In the genomic region with DNA sequence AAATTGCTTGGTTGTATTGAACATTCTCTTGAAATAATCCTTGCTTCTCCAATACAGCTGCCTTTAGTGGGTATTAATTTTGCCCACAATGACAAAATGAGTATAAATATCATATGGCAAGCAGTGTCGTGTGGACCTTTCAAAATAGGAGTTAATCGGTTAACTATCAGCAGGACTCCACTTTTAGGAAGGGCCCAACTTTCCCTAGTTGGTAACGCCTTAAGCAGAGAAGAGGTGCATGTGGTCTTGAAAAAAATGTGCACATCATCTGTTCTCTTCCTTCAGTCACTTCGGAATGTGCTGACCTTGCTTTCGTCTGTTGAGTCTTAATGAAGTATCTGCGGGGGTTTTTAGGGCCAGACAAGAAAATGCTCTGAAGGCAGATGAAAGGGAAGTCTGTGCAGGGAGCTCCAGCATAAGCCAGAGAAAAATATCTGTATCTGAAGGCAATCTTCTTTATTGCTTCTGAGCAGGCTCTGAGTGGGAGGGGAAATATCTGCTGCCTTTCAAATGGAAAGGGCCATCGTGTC, we compare ENCODE assay signal across 22 cellular contexts.
DNase-seq lines count a peak whose midpoint lies in the region; ATAC-seq, FAIRE-seq and TF ChIP-seq lines count a peak whose summit lies in the region.
"Had no signal": no experiment of that assay in that cellular context is flagged by ENCODE, and none has a peak within 500 bp of the region (broad histone marks: within the 10 kb centered on the region; RNA-seq: fewer than 3 reads in every experiment).

No MANE protein-coding gene starts in this region.

- H3K4me1 ChIP-seq in mesenchymal stem cell (ENCODE audit: control insufficient read depth, insufficient read depth, low read depth, low read length): peaks cover 8% of the 10 kb centered on the region
- H3K4me1 ChIP-seq in CD4-positive, alpha-beta memory T cell (ENCODE audit: insufficient read depth, low read length): no peaks in the 10 kb centered on the region
- H3K4me1 ChIP-seq: suprapubic skin had no signal

- no peak overlapping the region for H2BK5ac ChIP-seq in mesenchymal stem cell (ENCODE audit: low read depth, low read length, poor library complexity, severe bottlenecking)

- H3K18ac ChIP-seq in mesenchymal stem cell (ENCODE audit: low read depth in 1 of 2, low read length in 2 of 2): no peak overlapping the region

- no peak overlapping the region for H3K4me2 ChIP-seq in mesenchymal stem cell (ENCODE audit: low read length, poor library complexity, severe bottlenecking)
- H3K4me2 ChIP-seq: BLaER1 treated with 17β-estradiol and CSF1 and Interleukin-3, amounts not matched to agents 10 nM and 100 nM had no signal

- in situ Hi-C loops in brain microvascular endothelial cell (cut with HindIII; ENCODE audit: low pct_ligation_motif_present, low sequenced_read_pairs): no loop called here

- H3K4ac ChIP-seq in mesenchymal stem cell (ENCODE audit: low read depth in 1 of 2, low read length in 2 of 2): no peak overlapping the region

- H2BK120ac ChIP-seq in mesenchymal stem cell (ENCODE audit: low read depth, low read length): no peak overlapping the region

- H3K36me3 ChIP-seq in brain microvascular endothelial cell (replicated peaks): no peaks in the 10 kb centered on the region
- peaks cover 0 to 2% of the 10 kb centered on the region in 2 experiments for H3K36me3 ChIP-seq in mesenchymal stem cell (ENCODE audit: control insufficient read depth in 1 of 2, insufficient read depth in 2 of 2, low read depth in 1 of 2, low read length in 2 of 2)
- no peaks in the 10 kb centered on the region for H3K36me3 ChIP-seq in CD4-positive, alpha-beta memory T cell (ENCODE audit: insufficient read depth, low read length)
- H3K36me3 ChIP-seq: BLaER1 treated with 17β-estradiol and CSF1 and Interleukin-3, amounts not matched to agents 10 nM and 100 nM; suprapubic skin had no signal

- WGBS in mesenchymal stem cell: 25% methylated on average over 7 of the region's 7 CpGs

- H3K9me3 ChIP-seq in mesenchymal stem cell (ENCODE audit: control insufficient read depth, low read length): no peaks in the 10 kb centered on the region
- no peaks in the 10 kb centered on the region for H3K9me3 ChIP-seq in CD4-positive, alpha-beta memory T cell (ENCODE audit: control insufficient read depth in 1 of 2, low read length in 2 of 2)
- H3K9me3 ChIP-seq: suprapubic skin had no signal

- H3K79me1 ChIP-seq in mesenchymal stem cell (replicated peaks; ENCODE audit: low read length, poor library complexity, severe bottlenecking): no peaks in the 10 kb centered on the region

- no peak for FAIRE-seq in urothelium cell line (lab: Jason Lieb, UNC)
- FAIRE-seq: small intestine had no signal

- H3K9me3 Mint-ChIP-seq in activated CD8-positive, alpha-beta T cell treated with anti-CD3 and anti-CD28 coated beads for 36 hours: peaks cover 2% of the 10 kb centered on the region
- H3K9me3 Mint-ChIP-seq in activated CD8-positive, alpha-beta T cell treated with anti-CD3 and anti-CD28 coated beads, Interleukin-2, amount 10 ng/mL, durations not matched to agents 7 days and 5 days (ENCODE audit: insufficient read depth): no peaks in the 10 kb centered on the region
- H3K9me3 Mint-ChIP-seq in CD4-positive, alpha-beta memory T cell: peaks cover 0 to 2% (median 0%) of the 10 kb centered on the region in 8 donors

- no peak overlapping the region for H2BK12ac ChIP-seq in mesenchymal stem cell (ENCODE audit: low read length in 2 of 2)

- POLR2A ChIA-PET in activated CD8-positive, alpha-beta T cell treated with anti-CD3 and anti-CD28 coated beads for 36 hours (lab: Charles Lee): no interaction called here
- POLR2A ChIA-PET in activated CD8-positive, alpha-beta T cell treated with anti-CD3 and anti-CD28 coated beads, Interleukin-2, amount 10 ng/mL, durations not matched to agents 7 days and 5 days (lab: Charles Lee): no interaction called here
- POLR2A ChIA-PET in CD4-positive, alpha-beta memory T cell (lab: Charles Lee; ENCODE audit: partially characterized antibody): no interaction called here

- H3K27ac Mint-ChIP-seq in activated CD8-positive, alpha-beta T cell treated with anti-CD3 and anti-CD28 coated beads for 36 hours: peak overlapping the region; percentile 33
- H3K27ac Mint-ChIP-seq in activated CD8-positive, alpha-beta T cell treated with anti-CD3 and anti-CD28 coated beads, Interleukin-2, amount 10 ng/mL, durations not matched to agents 7 days and 5 days: no peak overlapping the region
- H3K27ac Mint-ChIP-seq in CD4-positive, alpha-beta memory T cell: peak overlapping the region in 2 of 7 donors; percentile 48 to 60

- CTCF ChIA-PET in activated CD8-positive, alpha-beta T cell treated with anti-CD3 and anti-CD28 coated beads for 36 hours (lab: Charles Lee): no interaction called here
- CTCF ChIA-PET in activated CD8-positive, alpha-beta T cell treated with anti-CD3 and anti-CD28 coated beads, Interleukin-2, amount 10 ng/mL, durations not matched to agents 7 days and 5 days (lab: Charles Lee): interaction anchor here (0.7 kb wide), 1 partner anchor 62 kb away, joined by 3 read pairs; no protein-coding TSS in a partner anchor
- CTCF ChIA-PET in CD4-positive, alpha-beta memory T cell (lab: Charles Lee; ENCODE audit: partially characterized antibody): no interaction called here

- no peak overlapping the region for H2AK5ac ChIP-seq in mesenchymal stem cell (ENCODE audit: low read length, severe bottlenecking)

- H3K4me1 Mint-ChIP-seq in activated CD8-positive, alpha-beta T cell treated with anti-CD3 and anti-CD28 coated beads for 36 hours (ENCODE audit: low read depth): peaks cover 17% of the 10 kb centered on the region
- H3K4me1 Mint-ChIP-seq in activated CD8-positive, alpha-beta T cell treated with anti-CD3 and anti-CD28 coated beads, Interleukin-2, amount 10 ng/mL, durations not matched to agents 7 days and 5 days (ENCODE audit: low read depth): peaks cover 9% of the 10 kb centered on the region
- peaks cover 0 to 4% (median 2%) of the 10 kb centered on the region in 4 donors for H3K4me1 Mint-ChIP-seq in CD4-positive, alpha-beta memory T cell

- H3K27me3 Mint-ChIP-seq in activated CD8-positive, alpha-beta T cell treated with anti-CD3 and anti-CD28 coated beads for 36 hours: no peaks in the 10 kb centered on the region
- H3K27me3 Mint-ChIP-seq in activated CD8-positive, alpha-beta T cell treated with anti-CD3 and anti-CD28 coated beads, Interleukin-2, amount 10 ng/mL, durations not matched to agents 7 days and 5 days (ENCODE audit: low read depth): no peaks in the 10 kb centered on the region
- no peaks in the 10 kb centered on the region for H3K27me3 Mint-ChIP-seq in CD4-positive, alpha-beta memory T cell

- H4K8ac ChIP-seq in mesenchymal stem cell (ENCODE audit: low read length): no peak overlapping the region

- no peak overlapping the region for H3K27ac ChIP-seq in brain microvascular endothelial cell
- H3K27ac ChIP-seq in mesenchymal stem cell (ENCODE audit: low read length, poor library complexity, severe bottlenecking): peak overlapping the region; percentile 76
- no peak overlapping the region for H3K27ac ChIP-seq in CD4-positive, alpha-beta memory T cell (ENCODE audit: low read depth, low read length)
- H3K27ac ChIP-seq: 22Rv1; BLaER1 treated with 17β-estradiol and CSF1 and Interleukin-3, amounts not matched to agents 10 nM and 100 nM; coronary artery; foreskin keratinocyte; GM23248; RWPE1; suprapubic skin had no signal

- H2BK15ac ChIP-seq in mesenchymal stem cell (ENCODE audit: low read depth, poor library complexity, severe bottlenecking): no peak overlapping the region

- H3K36me3 Mint-ChIP-seq in activated CD8-positive, alpha-beta T cell treated with anti-CD3 and anti-CD28 coated beads for 36 hours (ENCODE audit: low read depth): no peaks in the 10 kb centered on the region
- peaks cover 2% of the 10 kb centered on the region for H3K36me3 Mint-ChIP-seq in activated CD8-positive, alpha-beta T cell treated with anti-CD3 and anti-CD28 coated beads, Interleukin-2, amount 10 ng/mL, durations not matched to agents 7 days and 5 days (ENCODE audit: low read depth)
- H3K36me3 Mint-ChIP-seq in CD4-positive, alpha-beta memory T cell: peaks cover 0 to 2% of the 10 kb centered on the region in 2 donors

- H3K27me3 ChIP-seq in brain microvascular endothelial cell (replicated peaks) (no peaks in the 10 kb centered on the region), mesenchymal stem cell (ENCODE audit: control insufficient read depth in 1 of 2, insufficient read depth in 1 of 2, low read length in 2 of 2) (no peaks in the 10 kb centered on the region)
- no peaks in the 10 kb centered on the region for H3K27me3 ChIP-seq in CD4-positive, alpha-beta memory T cell (ENCODE audit: insufficient read depth, low read length)
- H3K27me3 ChIP-seq: BLaER1 treated with 17β-estradiol and CSF1 and Interleukin-3, amounts not matched to agents 10 nM and 100 nM; foreskin keratinocyte; suprapubic skin had no signal

- intact Hi-C loops in activated CD8-positive, alpha-beta T cell treated with anti-CD3 and anti-CD28 coated beads for 36 hours (cut with micrococcal nuclease): no loop called here
- intact Hi-C loops in CD4-positive, alpha-beta memory T cell (cut with micrococcal nuclease): no loop called here

- no peak overlapping the region for H3K9ac ChIP-seq in mesenchymal stem cell (ENCODE audit: low read length)
- H3K9ac ChIP-seq: BLaER1 treated with 17β-estradiol and CSF1 and Interleukin-3, amounts not matched to agents 10 nM and 100 nM; GM23248 had no signal

- ATAC-seq in activated CD8-positive, alpha-beta T cell treated with anti-CD3 and anti-CD28 coated beads for 36 hours: no peak
- no peak for ATAC-seq in activated CD8-positive, alpha-beta T cell treated with anti-CD3 and anti-CD28 coated beads, Interleukin-2, amount 10 ng/mL, durations not matched to agents 7 days and 5 days
- no peak for ATAC-seq in GM19395 (IDR thresholded peaks at IDR 0.05; ENCODE audit: unreplicated experiment)
- ATAC-seq: foreskin keratinocyte had no signal

- H4K91ac ChIP-seq in mesenchymal stem cell (ENCODE audit: low read length): no peak overlapping the region

- H3K4me3 ChIP-seq in brain microvascular endothelial cell (ENCODE audit: low read depth, low read length) (no peak overlapping the region), mesenchymal stem cell (ENCODE audit: insufficient read depth in 1 of 2, low read depth in 1 of 2, low read length in 2 of 2) (no peak overlapping the region)
- H3K4me3 ChIP-seq in CD4-positive, alpha-beta memory T cell (ENCODE audit: low read length in 2 of 2): no peak overlapping the region
- H3K4me3 ChIP-seq: BLaER1 treated with 17β-estradiol and CSF1 and Interleukin-3, amounts not matched to agents 10 nM and 100 nM; coronary artery; GM23248; suprapubic skin had no signal

- H3K14ac ChIP-seq in mesenchymal stem cell (ENCODE audit: low read length in 2 of 2): no peak overlapping the region

- no peak overlapping the region for H3K23ac ChIP-seq in mesenchymal stem cell (ENCODE audit: low read length in 2 of 2)

- no peak for TF ChIP-seq CTCF in activated CD8-positive, alpha-beta T cell treated with anti-CD3 and anti-CD28 coated beads for 36 hours (IDR thresholded peaks at IDR 0.05)
- no peak for TF ChIP-seq CTCF in brain microvascular endothelial cell (IDR thresholded peaks at IDR 0.05; ENCODE audit: low read depth, low read length, missing control alignments)

- H2AFZ ChIP-seq in mesenchymal stem cell (ENCODE audit: low read depth, low read length): no peak overlapping the region
- H2AFZ ChIP-seq: GM23248 had no signal

- H3K4me3 Mint-ChIP-seq in activated CD8-positive, alpha-beta T cell treated with anti-CD3 and anti-CD28 coated beads for 36 hours: no peak overlapping the region
- no peak overlapping the region for H3K4me3 Mint-ChIP-seq in activated CD8-positive, alpha-beta T cell treated with anti-CD3 and anti-CD28 coated beads, Interleukin-2, amount 10 ng/mL, durations not matched to agents 7 days and 5 days
- no peak overlapping the region for H3K4me3 Mint-ChIP-seq in CD4-positive, alpha-beta memory T cell

- no peak for DNase-seq in activated CD8-positive, alpha-beta T cell treated with anti-CD3 and anti-CD28 coated beads for 36 hours
- DNase-seq in activated CD8-positive, alpha-beta T cell treated with anti-CD3 and anti-CD28 coated beads, Interleukin-2, amount 10 ng/mL, durations not matched to agents 7 days and 5 days: no peak
- DNase-seq in brain microvascular endothelial cell: peak; percentile 30
- DNase-seq in mesenchymal stem cell: peak; percentile 39
- peak; percentile 5 for DNase-seq in urothelium cell line (ENCODE audit: low spot score)
- DNase-seq in midbrain (lab: John Stamatoyannopoulos, UW): no peak
- no peak for DNase-seq in CD4-positive, alpha-beta memory T cell
- DNase-seq: activated CD4-positive, alpha-beta T cell treated with anti-CD3 and anti-CD28 coated beads for 4 hours; activated CD8-positive, alpha-beta memory T cell treated with anti-CD3 and anti-CD28 coated beads, Interleukin-2, amount 50 U/mL, for 48 hours; activated gamma-delta T cell; foreskin keratinocyte; GM23248; NCI-H1930; NCI-H446 treated with DMSO at 0.1 percent for 48 hours; small intestine; stimulated activated CD8-positive, alpha-beta memory T cell treated with anti-CD3 and anti-CD28 coated beads, Interleukin-4, amount 100 ng/mL, for 48 hours had no signal

Comparison
In these comparisons a context has a peak if more than half of its experiments do, and no peak if none do; other contexts are left out.
1. DNase-seq: peak in brain microvascular endothelial cell (single experiment), mesenchymal stem cell (single experiment) and urothelium cell line (single experiment); none in activated CD8-positive, alpha-beta T cell treated with anti-CD3 and anti-CD28 coated beads for 36 hours (single experiment), activated CD8-positive, alpha-beta T cell treated with anti-CD3 and anti-CD28 coated beads, Interleukin-2, amount 10 ng/mL, durations not matched to agents 7 days and 5 days (single experiment), midbrain (single experiment) and CD4-positive, alpha-beta memory T cell (0 of 5).